In genomic region chr17:40864661-40865380, GRCh38 we compare ENCODE assay signal across 27 cellular contexts. TPM values are rescaled to one million over a fixed set of nuclear protein-coding genes. Genes with fewer than 3 reads are reported as not detected.
DNase-seq lines count a peak whose midpoint lies in the region; ATAC-seq, FAIRE-seq and TF ChIP-seq lines count a peak whose summit lies in the region.
"Had no signal": no experiment of that assay in that cellular context is flagged by ENCODE, and none has a peak within 500 bp of the region (broad histone marks: within the 10 kb centered on the region; RNA-seq: fewer than 3 reads in every experiment).

No MANE protein-coding gene starts in this region.

- H3K9ac ChIP-seq in GM23248 = no peak overlapping the region
- H3K9ac ChIP-seq in K562 (ENCODE audit: insufficient read depth in 1 of 2, low read depth in 2 of 2, low read length in 2 of 2) = no peak overlapping the region
- H3K9ac ChIP-seq: SK-N-SH had no signal

- H3K4me1 ChIP-seq in A549 (peaks cover 4% of the 10 kb centered on the region; the same call in 2 of the 3 replicates), GM23248 (ENCODE audit: insufficient read depth) (no peaks in the 10 kb centered on the region), K562 (replicated peaks in 1 of 2; ENCODE audit: control insufficient read depth in 2 of 2, insufficient read depth in 2 of 2, low read length in 2 of 2) (peaks cover 0 to 13% of the 10 kb centered on the region in 2 experiments; a peak in 3 of 5 replicates)
- H3K4me1 ChIP-seq: BE2C had no signal

- H3K27ac ChIP-seq in A549 = peak overlapping the region in 1 of 2 experiments; percentile 14; a peak in 1 of 6 replicates
- H3K27ac ChIP-seq in GM23248 = no peak overlapping the region
- H3K27ac ChIP-seq in K562 (ENCODE audit: extremely low read depth, low read depth, low read length) = no peak overlapping the region
- H3K27ac ChIP-seq: PC-9 had no signal

- CTCF ChIA-PET in A549 (lab: Yijun Ruan, JAX) = interaction anchor here (1.3 to 21.2 kb wide), 8 partner anchors 7 to 798 kb away, joined by 3 to 418 read pairs (median 12); partner anchors contain the start of gene KRT20
- CTCF ChIA-PET in K562 (lab: Yijun Ruan, JAX; ENCODE audit: low intra/inter-chr PET ratio) = no interaction called here

- no peaks in the 10 kb centered on the region for H3K79me2 ChIP-seq in GM23248 (ENCODE audit: insufficient read depth)
- no peaks in the 10 kb centered on the region for H3K79me2 ChIP-seq in K562 (ENCODE audit: control insufficient read depth, insufficient read depth, low read length)

- TF ChIP-seq RAD21 in A549 (conservative IDR thresholded peaks at IDR 0.05 in 1 of 2, IDR thresholded peaks at IDR 0.05 in 1 of 2) (no peak), K562 (CRISPR knock-in tag; conservative IDR thresholded peaks at IDR 0.05 in 1 of 2, IDR thresholded peaks at IDR 0.05 in 1 of 2) (no peak)

- TF ChIP-seq EP300 in A549 (IDR thresholded peaks at IDR 0.05) (no peak), K562 (IDR thresholded peaks at IDR 0.05; ENCODE audit: low read length) (no peak)

- H3K36me3 ChIP-seq in GM23248 (ENCODE audit: low read depth) (no peaks in the 10 kb centered on the region), K562 (ENCODE audit: control insufficient read depth, insufficient read depth, low read length) (no peaks in the 10 kb centered on the region)
- H3K36me3 ChIP-seq: BE2C had no signal

- H3K4me2 ChIP-seq in A549 (no peak overlapping the region), GM23248 (ENCODE audit: unreplicated experiment) (no peak overlapping the region), K562 (ENCODE audit: insufficient read depth, low read length) (no peak overlapping the region)
- H3K4me2 ChIP-seq: PC-9, SK-N-SH had no signal

- no peaks in the 10 kb centered on the region for H3K9me3 ChIP-seq in A549
- H3K9me3 ChIP-seq in GM23248 (ENCODE audit: low read depth) = no peaks in the 10 kb centered on the region
- no peaks in the 10 kb centered on the region for H3K9me3 ChIP-seq in K562 (replicated peaks; ENCODE audit: control insufficient read depth, insufficient read depth, low read depth, low read length)
- H3K9me3 ChIP-seq: BE2C, SK-N-SH had no signal

- no peaks in the 10 kb centered on the region for H3K27me3 ChIP-seq in GM23248 (replicated peaks; ENCODE audit: insufficient read depth)
- no peaks in the 10 kb centered on the region for H3K27me3 ChIP-seq in K562 (ENCODE audit: control insufficient read depth in 2 of 2, insufficient read depth in 2 of 2, low read length in 2 of 2)

- intact Hi-C loops in K562 (cut with micrococcal nuclease) = no loop called here

- TF ChIP-seq POLR2A in A549 (IDR thresholded peaks at IDR 0.05; ENCODE audit: low read length) (no peak), K562 (conservative IDR thresholded peaks at IDR 0.05) (no peak)

- no peaks in the 10 kb centered on the region for H3K9me2 ChIP-seq in GM23248 (ENCODE audit: insufficient read depth)
- H3K9me2 ChIP-seq: SK-N-SH had no signal

- H2AFZ ChIP-seq in GM23248 (no peak overlapping the region), K562 (ENCODE audit: low read depth, low read length) (no peak overlapping the region)
- H2AFZ ChIP-seq: PC-9 had no signal

- in situ Hi-C loops in GM23248 (cut with MboI) = no loop called here
- in situ Hi-C loops in K562 (cut with MboI) = no loop called here

- WGBS in A549 (ENCODE audit: missing lambda C conversion rate) = 89% methylated on average over 14 of the region's 14 CpGs
- WGBS in GM23248 (ENCODE audit: low coverage in 1 of 2, low lambda C conversion rate in 2 of 2, missing lambda C conversion rate in 2 of 2), 2 experiments = 90 to 93% methylated on average over 14 of the region's 14 CpGs
- WGBS in K562 (ENCODE audit: insufficient coverage, low coverage, missing lambda C conversion rate) = 49% methylated on average over 14 of the region's 14 CpGs

- TF ChIP-seq CTCF in A549 (IDR thresholded peaks at IDR 0.05) (no peak), K562 (IDR thresholded peaks at IDR 0.05 in 2 of 3, conservative IDR thresholded peaks at IDR 0.05 in 1 of 3; ENCODE audit: insufficient read depth in 2 of 3, low read depth in 1 of 3, low read length in 3 of 3) (no peak)

- H3K9me1 ChIP-seq in K562 (ENCODE audit: control insufficient read depth, insufficient read depth, low read length) = no peaks in the 10 kb centered on the region

- POLR2A ChIA-PET in A549 (lab: Yijun Ruan, JAX) (no interaction called here), K562 (lab: Yijun Ruan, JAX) (interaction anchor here (1.2 kb wide), 1 partner anchor 823 kb away, joined by 3 read pairs; no protein-coding TSS in a partner anchor)

- no peak for ATAC-seq in A549
- ATAC-seq in K562 = no peak
- no peak for ATAC-seq in GM21367 (IDR thresholded peaks at IDR 0.05; ENCODE audit: unreplicated experiment)
- ATAC-seq in GM21526 (IDR thresholded peaks at IDR 0.05; ENCODE audit: low FRiP score, unreplicated experiment) = no peak
- no peak for ATAC-seq in HG03571 (IDR thresholded peaks at IDR 0.05; ENCODE audit: unreplicated experiment)

- H3K4me3 ChIP-seq in A549 (no peak overlapping the region), GM23248 (no peak overlapping the region), K562 (no peak overlapping the region)
- H3K4me3 ChIP-seq: PC-9 had no signal

- H4K20me1 ChIP-seq in GM23248 (ENCODE audit: insufficient read depth) (no peaks in the 10 kb centered on the region), K562 (replicated peaks; ENCODE audit: control insufficient read depth, insufficient read depth, low read length) (no peaks in the 10 kb centered on the region)

- BruUV-seq in K562 (replicated peaks; lab: Mats Ljungman, UMichigan) = no TSS peak

- peak; percentile 28 for FAIRE-seq in A549 (lab: Jason Lieb, UNC)
- FAIRE-seq in K562 (lab: Jason Lieb, UNC) = no peak
- FAIRE-seq: GM12891, GM18507 had no signal

- DNase-seq in A549 (ENCODE audit: low read depth in 1 of 2, low spot score in 1 of 2) = no peak
- peak; percentile 17 for DNase-seq in GM23248
- DNase-seq in K562 (ENCODE audit: extremely low read depth in 1 of 4, low spot score in 3 of 4) = no peak
- DNase-seq in iris pigment epithelial cell (ENCODE audit: low read depth) = peak; percentile 36
- DNase-seq in HuH-7 (ENCODE audit: low spot score) = no peak
- DNase-seq: 8988T, BE2C, COR-L47, DND-41, H7, KG1, NCI-H1092 treated with DMSO at 0.1 percent for 48 hours, NCI-H1436 treated with DMSO at 0.1 percent for 48 hours, NCI-H1930, NCI-H2227 treated with DMSO at 0.1 percent for 48 hours, NCI-H510A, NCI-H748 treated with DMSO at 0.1 percent for 48 hours, PC-9, RPMI8226, SHP77, SK-N-SH had no signal

- H3F3A ChIP-seq in GM23248 (ENCODE audit: insufficient read depth) = no peaks in the 10 kb centered on the region

RNA-seq across cellular contexts. Expression of gene KRT12, which starts 2.2 kb away (rescaled TPM):
- polyA plus RNA-seq in A549 (2011; rRNA removed) (not detected in 2 replicates), A549 (2017; fragmentation: RNase III; extraction: RNeasy Plus Mini Kit Qiagen cat#74134 plus additional on column Dnase treatment) (not detected in 3 replicates), GM23248 (2016; fragmentation: Nextera tagmentation; extraction: Ambion mirVana) (not detected in 2 replicates), K562 (2011; rRNA removed) (0.63 and 0.91 TPM in 2 replicates), K562 (2014; fragmentation: Illumina TruSeq; extraction: Trizol) (2.2 and 2.9 TPM in 2 replicates), K562 (2014; fragmentation: Nextera tagmentation; extraction: Ambion mirVana) (under 1 TPM; 0.18 to 0.53 TPM), K562 (2014; rRNA removed) (3.0 and 7.0 TPM in 2 replicates)
- not detected in 2 replicates for polyA plus RNA-seq in A549 (2012; cell fraction: cytosol; rRNA removed)
- not detected in 2 replicates for polyA plus RNA-seq in A549 (2012; cell fraction: nucleus; rRNA removed)
- polyA minus RNA-seq in A549 (2011; rRNA and poly(A)+ RNA removed) = not detected in 2 replicates
- not detected in 2 replicates for total RNA-seq in GM23248 (2014; rRNA removed; shearing (Covaris generic))
- 1.2 TPM in 1 of 2 replicates, not detected in the other for total RNA-seq in K562 (2011; cell fraction: chromatin; rRNA removed; ENCODE audit: low replicate concordance)
- 1.3 TPM in 1 of 2 replicates, not detected in the other for total RNA-seq in K562 (2011; cell fraction: nucleolus; rRNA removed)
- not detected in 2 replicates for total RNA-seq in K562 (2011; cell fraction: nucleoplasm; rRNA removed)
- total RNA-seq in K562 (2014; rRNA removed) (6.2 and 7.5 TPM in 2 replicates), K562 (2014; rRNA removed; fragmentation: Illumina TruSeq; extraction: Trizol) (1.7 and 1.9 TPM in 2 replicates), K562 (2015; rRNA removed; fragmentation: Illumina TruSeq; extraction: Trizol) (2.3 and 3.1 TPM in 2 replicates), K562 (2021) (1.9 and 2.4 TPM in 2 replicates)
- 0.74 and 1.6 TPM in 2 replicates for polyA plus RNA-seq in K562 (2011; cell fraction: cytosol; rRNA removed)
- 0.38 and 0.46 TPM in 2 replicates for polyA plus RNA-seq in K562 (2011; cell fraction: nucleus; rRNA removed)
- polyA plus RNA-seq in K562 (2012) = 3.5 and 4.4 TPM in 2 replicates
- 0.18 and 0.42 TPM in 2 replicates for polyA minus RNA-seq in K562 (2011; rRNA and poly(A)+ RNA removed)
- polyA minus RNA-seq in K562 (2011; cell fraction: cytosol; rRNA and poly(A)+ RNA removed) = not detected in 2 replicates
- 0.54 and 0.56 TPM in 2 replicates for polyA minus RNA-seq in K562 (2011; cell fraction: nucleus; rRNA and poly(A)+ RNA removed)
- total RNA-seq: G401, H7, PC-9 had no signal
- polyA plus RNA-seq: SK-N-SH had no signal

RNA-seq across cellular contexts. Expression of gene KRT20, which starts 20.2 kb away (rescaled TPM):
- polyA plus RNA-seq in A549 (2011; rRNA removed) (0.28 and 0.34 TPM in 2 replicates), A549 (2017; fragmentation: RNase III; extraction: RNeasy Plus Mini Kit Qiagen cat#74134 plus additional on column Dnase treatment) (not detected in 3 replicates), GM23248 (2016; fragmentation: Nextera tagmentation; extraction: Ambion mirVana) (not detected in 2 replicates), K562 (2011; rRNA removed) (not detected in 2 replicates), K562 (2014; fragmentation: Illumina TruSeq; extraction: Trizol) (not detected in 2 replicates), K562 (2014; fragmentation: Nextera tagmentation; extraction: Ambion mirVana) (not detected), K562 (2014; rRNA removed) (not detected in 2 replicates)
- 0.01 TPM in 1 of 2 replicates, not detected in the other for polyA plus RNA-seq in A549 (2012; cell fraction: cytosol; rRNA removed)
- polyA plus RNA-seq in A549 (2012; cell fraction: nucleus; rRNA removed) = 0.04 and 0.06 TPM in 2 replicates
- polyA minus RNA-seq in A549 (2011; rRNA and poly(A)+ RNA removed) = not detected in 2 replicates
- not detected in 2 replicates for total RNA-seq in GM23248 (2014; rRNA removed; shearing (Covaris generic))
- not detected in 2 replicates for total RNA-seq in K562 (2011; cell fraction: chromatin; rRNA removed; ENCODE audit: low replicate concordance)
- not detected in 2 replicates for total RNA-seq in K562 (2011; cell fraction: nucleolus; rRNA removed)
- not detected in 2 replicates for total RNA-seq in K562 (2011; cell fraction: nucleoplasm; rRNA removed)
- total RNA-seq in K562 (2014; rRNA removed) (not detected in 2 replicates), K562 (2014; rRNA removed; fragmentation: Illumina TruSeq; extraction: Trizol) (not detected in 2 replicates), K562 (2015; rRNA removed; fragmentation: Illumina TruSeq; extraction: Trizol) (not detected in 2 replicates), K562 (2021) (0.44 and 0.51 TPM in 2 replicates)
- not detected in 2 replicates for polyA plus RNA-seq in K562 (2011; cell fraction: cytosol; rRNA removed)
- polyA plus RNA-seq in K562 (2011; cell fraction: nucleus; rRNA removed) = not detected in 2 replicates
- not detected in 2 replicates for polyA plus RNA-seq in K562 (2012)
- polyA minus RNA-seq in K562 (2011; rRNA and poly(A)+ RNA removed) = not detected in 2 replicates
- not detected in 2 replicates for polyA minus RNA-seq in K562 (2011; cell fraction: cytosol; rRNA and poly(A)+ RNA removed)
- not detected in 2 replicates for polyA minus RNA-seq in K562 (2011; cell fraction: nucleus; rRNA and poly(A)+ RNA removed)
- total RNA-seq: G401, H7, PC-9 had no signal
- polyA plus RNA-seq: SK-N-SH had no signal

RNA-seq across cellular contexts. Expression of gene KRT10, which starts 42.4 kb away (rescaled TPM):
- polyA plus RNA-seq in A549 (2011; rRNA removed) (59.8 and 89.8 TPM in 2 replicates), A549 (2017; fragmentation: RNase III; extraction: RNeasy Plus Mini Kit Qiagen cat#74134 plus additional on column Dnase treatment) (89.1 to 96.2 TPM (median 95.9 TPM) in 3 replicates), GM23248 (2016; fragmentation: Nextera tagmentation; extraction: Ambion mirVana) (141 and 145 TPM in 2 replicates), K562 (2011; rRNA removed) (38.5 and 179 TPM in 2 replicates), K562 (2014; fragmentation: Illumina TruSeq; extraction: Trizol) (76.2 and 80.2 TPM in 2 replicates), K562 (2014; fragmentation: Nextera tagmentation; extraction: Ambion mirVana) (10 to 100 TPM; 47.0 to 54.6 TPM), K562 (2014; rRNA removed) (110 and 139 TPM in 2 replicates)
- 81.0 and 89.6 TPM in 2 replicates for polyA plus RNA-seq in A549 (2012; cell fraction: cytosol; rRNA removed)
- 29.6 and 45.1 TPM in 2 replicates for polyA plus RNA-seq in A549 (2012; cell fraction: nucleus; rRNA removed)
- polyA minus RNA-seq in A549 (2011; rRNA and poly(A)+ RNA removed) = 1.6 and 1.9 TPM in 2 replicates
- 21.8 and 23.3 TPM in 2 replicates for total RNA-seq in GM23248 (2014; rRNA removed; shearing (Covaris generic))
- total RNA-seq in K562 (2011; cell fraction: chromatin; rRNA removed; ENCODE audit: low replicate concordance) = 11.6 and 27.7 TPM in 2 replicates
- 10.5 and 12.3 TPM in 2 replicates for total RNA-seq in K562 (2011; cell fraction: nucleolus; rRNA removed)
- 19.1 and 28.6 TPM in 2 replicates for total RNA-seq in K562 (2011; cell fraction: nucleoplasm; rRNA removed)
- total RNA-seq in K562 (2014; rRNA removed) (64.0 and 70.5 TPM in 2 replicates), K562 (2014; rRNA removed; fragmentation: Illumina TruSeq; extraction: Trizol) (80.8 and 101 TPM in 2 replicates), K562 (2015; rRNA removed; fragmentation: Illumina TruSeq; extraction: Trizol) (45.7 and 51.0 TPM in 2 replicates), K562 (2021) (153 and 166 TPM in 2 replicates)
- polyA plus RNA-seq in K562 (2011; cell fraction: cytosol; rRNA removed) = 14.5 and 29.1 TPM in 2 replicates
- 13.4 and 14.2 TPM in 2 replicates for polyA plus RNA-seq in K562 (2011; cell fraction: nucleus; rRNA removed)
- polyA plus RNA-seq in K562 (2012) = 97.2 and 238 TPM in 2 replicates
- 5.6 and 37.3 TPM in 2 replicates for polyA minus RNA-seq in K562 (2011; rRNA and poly(A)+ RNA removed)
- 6.6 and 21.6 TPM in 2 replicates for polyA minus RNA-seq in K562 (2011; cell fraction: cytosol; rRNA and poly(A)+ RNA removed)
- 2.4 and 4.8 TPM in 2 replicates for polyA minus RNA-seq in K562 (2011; cell fraction: nucleus; rRNA and poly(A)+ RNA removed)

Comparison
In these comparisons a context has a peak if more than half of its experiments do, and no peak if none do; other contexts are left out.
1. DNase-seq: peak in GM23248 (single experiment) and iris pigment epithelial cell (single experiment); none in A549 (0 of 2), K562 (0 of 4) and HuH-7 (single experiment).